In the genomic region with DNA sequence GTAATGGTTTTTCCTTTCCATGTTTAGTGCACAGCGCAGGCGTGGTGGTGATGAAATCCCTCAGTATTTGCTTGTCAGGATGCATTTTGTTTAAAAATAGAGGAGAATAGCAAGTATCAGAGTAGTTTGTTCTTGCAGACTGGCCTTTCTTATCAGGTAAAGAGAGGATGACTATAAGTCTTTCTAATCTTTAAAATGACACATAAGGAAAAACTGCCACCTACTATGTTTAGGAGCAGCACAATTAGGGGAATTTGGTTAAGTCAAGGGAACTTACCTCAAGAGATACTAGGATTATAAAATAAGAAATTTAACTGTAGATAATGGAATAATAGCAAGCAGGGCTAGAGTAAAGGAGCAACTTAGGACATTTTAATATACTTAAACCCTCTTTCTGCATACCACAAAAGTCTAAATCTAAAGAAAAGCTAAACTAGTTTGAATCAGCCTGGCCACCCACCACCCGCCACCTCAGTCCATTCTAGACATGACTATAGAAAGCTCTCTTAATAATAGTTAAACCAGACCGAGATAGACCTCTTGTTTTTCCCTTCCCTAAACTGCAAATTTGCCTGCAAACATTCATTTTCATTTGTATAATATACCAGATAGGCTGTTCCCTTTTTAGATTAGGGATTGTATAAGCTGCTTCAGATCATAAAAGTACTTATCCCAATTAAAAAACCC, we compare ENCODE assay signal across 19 cellular contexts.
A peak's percentile ranks its signal among the peaks of the same experiment; 100 is the strongest.
DNase-seq lines count a peak whose midpoint lies in the region; ATAC-seq and TF ChIP-seq lines count a peak whose summit lies in the region.
"Had no signal": no experiment of that assay in that cellular context is flagged by ENCODE, and none has a peak within 500 bp of the region (broad histone marks: within the 10 kb centered on the region; RNA-seq: fewer than 3 reads in every experiment).

No MANE protein-coding gene starts in this region.

- no peaks in the 10 kb centered on the region for H3K27me3 Mint-ChIP-seq in osteocyte (ENCODE audit: unreplicated experiment)
- H3K27me3 Mint-ChIP-seq: activated naive CD8-positive, alpha-beta T cell; T-helper 17 cell had no signal

- peaks cover 26% of the 10 kb centered on the region for H3K9me3 Mint-ChIP-seq in osteocyte (ENCODE audit: unreplicated experiment)

- H3K4me1 Mint-ChIP-seq in osteocyte (ENCODE audit: unreplicated experiment), result no peaks in the 10 kb centered on the region
- H3K4me1 Mint-ChIP-seq: nephron had no signal

- H3K36me3 Mint-ChIP-seq in osteocyte (ENCODE audit: unreplicated experiment), result peaks cover 10% of the 10 kb centered on the region

- DNase-seq in GM10266 (ENCODE audit: extremely low spot score) (peak; percentile 2), iPS-NIHi7 (ENCODE audit: extremely low spot score) (no peak), osteocyte (ENCODE audit: extremely low spot score, unreplicated experiment) (no peak), iPS-NIHi11 (ENCODE audit: low spot score) (no peak)
- no peak for DNase-seq in stimulated activated CD4-positive, alpha-beta T cell treated with anti-CD3 and anti-CD28 coated beads, Interleukin-15, amount 100 ng/mL, for 24 hours
- DNase-seq: activated CD4-positive, CD25-positive, alpha-beta regulatory T cell treated with anti-CD3 and anti-CD28 coated beads, Interleukin-2, amount 50 U/mL, for 72 hours; activated effector memory CD4-positive, alpha-beta T cell treated with Interleukin-2 at 50 U/mL for 16 hours; activated T-cell treated with anti-CD3 and anti-CD28 coated beads for 4 hours; aorta; colonic mucosa; NCI-H1694; stomach; T-helper 17 cell; thyroid gland had no signal

- no peak overlapping the region for H3K27ac Mint-ChIP-seq in osteocyte (ENCODE audit: unreplicated experiment)
- H3K27ac Mint-ChIP-seq: activated naive CD8-positive, alpha-beta T cell; nephron; T-helper 17 cell had no signal

- ATAC-seq in GM19395 (IDR thresholded peaks at IDR 0.05; ENCODE audit: unreplicated experiment) (peak; percentile 68), HG02678 (IDR thresholded peaks at IDR 0.05; ENCODE audit: unreplicated experiment) (peak; percentile 81), HG03135 (IDR thresholded peaks at IDR 0.05; ENCODE audit: unreplicated experiment) (peak; percentile 67)
- ATAC-seq: T-helper 17 cell had no signal

- no peak for TF ChIP-seq CTCF in GM10266 (IDR thresholded peaks at IDR 0.05; ENCODE audit: control insufficient read depth, insufficient read depth, low read depth, missing control alignments)
- no peak for TF ChIP-seq CTCF in osteocyte (IDR thresholded peaks at IDR 0.05)

- H3K4me3 Mint-ChIP-seq in osteocyte (ENCODE audit: unreplicated experiment), result no peak overlapping the region
- H3K4me3 Mint-ChIP-seq: activated naive CD8-positive, alpha-beta T cell; nephron; T-helper 17 cell had no signal
